In the genomic region with DNA sequence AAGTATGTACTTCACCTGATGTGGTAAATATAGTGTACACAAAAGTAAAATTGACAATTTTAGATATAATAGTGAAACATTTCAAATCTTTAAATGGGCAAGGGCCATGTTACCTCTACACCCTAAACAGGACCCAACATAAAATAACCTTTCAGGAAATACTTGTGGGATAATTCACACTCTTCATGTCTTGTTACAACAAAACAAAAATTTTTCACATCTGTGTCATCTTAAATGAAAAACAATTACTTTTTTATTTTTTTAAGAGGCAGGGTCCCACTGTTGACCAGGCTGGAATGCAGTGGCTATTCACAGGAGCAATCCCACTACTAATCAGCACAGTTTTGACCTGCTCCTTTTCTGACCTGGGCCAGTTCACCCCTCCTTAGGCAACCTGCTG, we compare ENCODE assay signal across 2 cellular contexts.
A peak's percentile ranks its signal among the peaks of the same experiment; 100 is the strongest.
TF ChIP-seq lines count a peak whose summit lies in the region.

No MANE protein-coding gene starts in this region.

TF ChIP-seq in endothelial cell of umbilical vein, 7 proteins besides CTCF, POLR2A, EP300 and RAD21:
- TF ChIP-seq MYC (IDR thresholded peaks at IDR 0.05; ENCODE audit: low read depth, low read length) (no peak), POLR2AphosphoS5 (IDR thresholded peaks at IDR 0.05; ENCODE audit: insufficient read depth, low read depth, low read length) (no peak), GATA2 (IDR thresholded peaks at IDR 0.05; ENCODE audit: insufficient read depth, insufficient read length, low read depth, low read length) (no peak), FOS (IDR thresholded peaks at IDR 0.05; ENCODE audit: borderline replicate concordance, insufficient read depth, low read length) (peak; percentile 29), JUN (IDR thresholded peaks at IDR 0.05; ENCODE audit: borderline replicate concordance, insufficient read depth, insufficient read length, low read depth) (peak; percentile 43), EZH2 (IDR thresholded peaks at IDR 0.05; ENCODE audit: borderline replicate concordance, low read depth, low read length, severe bottlenecking) (no peak)
- TF ChIP-seq, protein P1, sequence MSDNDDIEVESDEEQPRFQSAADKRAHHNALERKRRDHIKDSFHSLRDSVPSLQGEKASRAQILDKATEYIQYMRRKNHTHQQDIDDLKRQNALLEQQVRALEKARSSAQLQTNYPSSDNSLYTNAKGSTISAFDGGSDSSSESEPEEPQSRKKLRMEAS (IDR thresholded peaks at IDR 0.05; ENCODE audit: insufficient read depth, insufficient read length): no peak

TF ChIP-seq in SK-N-SH treated with all-trans-retinoic acid at 6 μM for 48 hours, 23 proteins besides CTCF, POLR2A, EP300 and RAD21:
- TF ChIP-seq ZC3H10 (CRISPR knock-in tag; IDR thresholded peaks at IDR 0.05) (no peak), ZFP3 (CRISPR knock-in tag; IDR thresholded peaks at IDR 0.05) (no peak), CSDC2 (CRISPR knock-in tag; IDR thresholded peaks at IDR 0.05) (no peak), OSR1 (CRISPR knock-in tag; IDR thresholded peaks at IDR 0.05) (no peak), ESRRG (CRISPR knock-in tag; IDR thresholded peaks at IDR 0.05) (no peak), BACH2 (CRISPR knock-in tag; IDR thresholded peaks at IDR 0.05; ENCODE audit: borderline replicate concordance) (no peak), TCF4 (CRISPR knock-in tag; IDR thresholded peaks at IDR 0.05; ENCODE audit: borderline replicate concordance) (no peak), ZNF70 (CRISPR knock-in tag; IDR thresholded peaks at IDR 0.05) (no peak), GLIS3 (CRISPR knock-in tag; IDR thresholded peaks at IDR 0.05) (no peak), ZNF565 (CRISPR knock-in tag; conservative IDR thresholded peaks at IDR 0.05; ENCODE audit: low read depth) (no peak), RARB (CRISPR knock-in tag; IDR thresholded peaks at IDR 0.05) (no peak)
- TF ChIP-seq, protein P2, sequence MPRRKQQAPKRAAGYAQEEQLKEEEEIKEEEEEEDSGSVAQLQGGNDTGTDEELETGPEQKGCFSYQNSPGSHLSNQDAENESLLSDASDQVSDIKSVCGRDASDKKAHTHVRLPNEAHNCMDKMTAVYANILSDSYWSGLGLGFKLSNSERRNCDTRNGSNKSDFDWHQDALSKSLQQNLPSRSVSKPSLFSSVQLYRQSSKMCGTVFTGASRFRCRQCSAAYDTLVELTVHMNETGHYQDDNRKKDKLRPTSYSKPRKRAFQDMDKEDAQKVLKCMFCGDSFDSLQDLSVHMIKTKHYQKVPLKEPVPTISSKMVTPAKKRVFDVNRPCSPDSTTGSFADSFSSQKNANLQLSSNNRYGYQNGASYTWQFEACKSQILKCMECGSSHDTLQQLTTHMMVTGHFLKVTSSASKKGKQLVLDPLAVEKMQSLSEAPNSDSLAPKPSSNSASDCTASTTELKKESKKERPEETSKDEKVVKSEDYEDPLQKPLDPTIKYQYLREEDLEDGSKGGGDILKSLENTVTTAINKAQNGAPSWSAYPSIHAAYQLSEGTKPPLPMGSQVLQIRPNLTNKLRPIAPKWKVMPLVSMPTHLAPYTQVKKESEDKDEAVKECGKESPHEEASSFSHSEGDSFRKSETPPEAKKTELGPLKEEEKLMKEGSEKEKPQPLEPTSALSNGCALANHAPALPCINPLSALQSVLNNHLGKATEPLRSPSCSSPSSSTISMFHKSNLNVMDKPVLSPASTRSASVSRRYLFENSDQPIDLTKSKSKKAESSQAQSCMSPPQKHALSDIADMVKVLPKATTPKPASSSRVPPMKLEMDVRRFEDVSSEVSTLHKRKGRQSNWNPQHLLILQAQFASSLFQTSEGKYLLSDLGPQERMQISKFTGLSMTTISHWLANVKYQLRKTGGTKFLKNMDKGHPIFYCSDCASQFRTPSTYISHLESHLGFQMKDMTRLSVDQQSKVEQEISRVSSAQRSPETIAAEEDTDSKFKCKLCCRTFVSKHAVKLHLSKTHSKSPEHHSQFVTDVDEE (CRISPR knock-in tag; IDR thresholded peaks at IDR 0.05): no peak
- TF ChIP-seq, protein P3, sequence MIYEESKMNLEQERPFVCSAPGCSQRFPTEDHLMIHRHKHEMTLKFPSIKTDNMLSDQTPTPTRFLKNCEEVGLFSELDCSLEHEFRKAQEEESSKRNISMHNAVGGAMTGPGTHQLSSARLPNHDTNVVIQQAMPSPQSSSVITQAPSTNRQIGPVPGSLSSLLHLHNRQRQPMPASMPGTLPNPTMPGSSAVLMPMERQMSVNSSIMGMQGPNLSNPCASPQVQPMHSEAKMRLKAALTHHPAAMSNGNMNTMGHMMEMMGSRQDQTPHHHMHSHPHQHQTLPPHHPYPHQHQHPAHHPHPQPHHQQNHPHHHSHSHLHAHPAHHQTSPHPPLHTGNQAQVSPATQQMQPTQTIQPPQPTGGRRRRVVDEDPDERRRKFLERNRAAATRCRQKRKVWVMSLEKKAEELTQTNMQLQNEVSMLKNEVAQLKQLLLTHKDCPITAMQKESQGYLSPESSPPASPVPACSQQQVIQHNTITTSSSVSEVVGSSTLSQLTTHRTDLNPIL (CRISPR knock-in tag; IDR thresholded peaks at IDR 0.05; ENCODE audit: low read depth): no peak
- TF ChIP-seq, protein P4, sequence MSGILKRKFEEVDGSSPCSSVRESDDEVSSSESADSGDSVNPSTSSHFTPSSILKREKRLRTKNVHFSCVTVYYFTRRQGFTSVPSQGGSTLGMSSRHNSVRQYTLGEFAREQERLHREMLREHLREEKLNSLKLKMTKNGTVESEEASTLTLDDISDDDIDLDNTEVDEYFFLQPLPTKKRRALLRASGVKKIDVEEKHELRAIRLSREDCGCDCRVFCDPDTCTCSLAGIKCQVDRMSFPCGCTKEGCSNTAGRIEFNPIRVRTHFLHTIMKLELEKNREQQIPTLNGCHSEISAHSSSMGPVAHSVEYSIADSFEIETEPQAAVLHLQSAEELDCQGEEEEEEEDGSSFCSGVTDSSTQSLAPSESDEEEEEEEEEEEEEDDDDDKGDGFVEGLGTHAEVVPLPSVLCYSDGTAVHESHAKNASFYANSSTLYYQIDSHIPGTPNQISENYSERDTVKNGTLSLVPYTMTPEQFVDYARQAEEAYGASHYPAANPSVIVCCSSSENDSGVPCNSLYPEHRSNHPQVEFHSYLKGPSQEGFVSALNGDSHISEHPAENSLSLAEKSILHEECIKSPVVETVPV (CRISPR knock-in tag; IDR thresholded peaks at IDR 0.05): no peak
